Comparison of ENCODE assay signal across 14 cellular contexts in the genomic region with DNA sequence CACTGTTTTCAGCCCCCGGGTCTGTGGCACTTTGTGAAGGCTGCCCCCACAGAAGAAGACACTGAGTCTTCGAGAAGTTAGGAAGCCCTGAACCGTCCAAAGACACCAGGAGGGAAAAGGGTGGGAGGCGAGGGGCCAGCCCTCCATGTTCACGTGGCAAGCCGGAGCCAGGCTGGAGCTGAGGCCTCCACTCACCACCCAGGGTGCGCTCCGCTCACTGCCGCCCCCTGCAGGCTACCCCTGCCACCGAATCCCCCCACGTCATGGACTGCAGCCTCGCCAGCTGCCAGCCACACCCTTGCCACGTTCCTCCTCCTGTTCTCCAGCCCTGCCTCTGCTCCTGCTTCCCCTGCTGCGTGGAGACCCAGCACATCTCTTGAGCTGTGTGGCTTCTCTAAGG. TPM values are rescaled to one million over a fixed set of nuclear protein-coding genes. Genes with fewer than 3 reads are reported as not detected.
DNase-seq lines count a peak whose midpoint lies in the region; ATAC-seq and TF ChIP-seq lines count a peak whose summit lies in the region.
"Had no signal": no experiment of that assay in that cellular context is flagged by ENCODE, and none has a peak within 500 bp of the region (broad histone marks: within the 10 kb centered on the region; RNA-seq: fewer than 3 reads in every experiment).

No MANE protein-coding gene starts in this region.

- H3K4me2 ChIP-seq in OCI-LY1 (ENCODE audit: low read length) = no peak overlapping the region

- DNase-seq in NCI-H82 (lab: John Stamatoyannopoulos, UW) (peak; percentile 41), NCI-H82 treated with DMSO at 0.1 percent for 48 hours (lab: John Stamatoyannopoulos, UW; ENCODE audit: unreplicated experiment) (no peak), iPS-NIHi11 (ENCODE audit: low spot score) (peak; percentile 58), SK-N-DZ (ENCODE audit: low spot score) (no peak)
- DNase-seq in natural killer cell treated with Interleukin-12 subunit alpha and Interleukin-12 subunit beta and Interleukin-15 and Interleukin-18, amount 100 ng/mL, for 72 hours (ENCODE audit: low spot score) = no peak
- DNase-seq: DMS53, mammary epithelial cell, NCI-H1417 treated with DMSO at 0.1 percent for 48 hours, NCI-H446 treated with DMSO at 0.1 percent for 48 hours had no signal

- no peaks in the 10 kb centered on the region for H3F3A ChIP-seq in OCI-LY1 (ENCODE audit: insufficient read depth, low read length)

- no peak overlapping the region for H3K27ac Mint-ChIP-seq in natural killer cell treated with Interleukin-12 subunit alpha and Interleukin-12 subunit beta and Interleukin-15 and Interleukin-18, amount 100 ng/mL, for 72 hours

- peak; percentile 54 for TF ChIP-seq CTCF in GM12874 (IDR thresholded peaks at IDR 0.05; ENCODE audit: insufficient read depth, low read depth, low read length)
- peak; percentile 62 for TF ChIP-seq CTCF in OCI-LY1 (IDR thresholded peaks at IDR 0.05; ENCODE audit: low read length)

- no peak overlapping the region for H3K9ac ChIP-seq in OCI-LY1 (ENCODE audit: low read length)

- H3K36me3 Mint-ChIP-seq in natural killer cell treated with Interleukin-12 subunit alpha and Interleukin-12 subunit beta and Interleukin-15 and Interleukin-18, amount 100 ng/mL, for 72 hours = no peaks in the 10 kb centered on the region

- H3K36me3 ChIP-seq in OCI-LY1 (ENCODE audit: insufficient read depth, low read length) = no peaks in the 10 kb centered on the region; the same call in 1 of the 2 replicates
- H3K36me3 ChIP-seq: HAP-1 had no signal

- peaks cover 3 to 4% of the 10 kb centered on the region in 2 donors for H3K4me1 Mint-ChIP-seq in natural killer cell treated with Interleukin-12 subunit alpha and Interleukin-12 subunit beta and Interleukin-15 and Interleukin-18, amount 100 ng/mL, for 72 hours (ENCODE audit: low read depth in 2 of 2)

- H3K27me3 Mint-ChIP-seq in natural killer cell treated with Interleukin-12 subunit alpha and Interleukin-12 subunit beta and Interleukin-15 and Interleukin-18, amount 100 ng/mL, for 72 hours = peaks cover 14 to 17% of the 10 kb centered on the region in 2 donors

- no peaks in the 10 kb centered on the region for H3K9me2 ChIP-seq in OCI-LY1 (ENCODE audit: low read depth, low read length)

- no peak overlapping the region for H3K27ac ChIP-seq in OCI-LY1 (ENCODE audit: low read depth, low read length, poor library complexity, severe bottlenecking)

- no peaks in the 10 kb centered on the region for H3K79me2 ChIP-seq in OCI-LY1 (ENCODE audit: insufficient read depth, low read length)

- H3K4me3 ChIP-seq in OCI-LY1 (ENCODE audit: low read depth, low read length, poor library complexity, severe bottlenecking) = no peak overlapping the region
- H3K4me3 ChIP-seq: HAP-1 had no signal

- H3K4me3 Mint-ChIP-seq in natural killer cell treated with Interleukin-12 subunit alpha and Interleukin-12 subunit beta and Interleukin-15 and Interleukin-18, amount 100 ng/mL, for 72 hours = no peak overlapping the region

- ATAC-seq in natural killer cell treated with Interleukin-12 subunit alpha and Interleukin-12 subunit beta and Interleukin-15 and Interleukin-18, amount 100 ng/mL, for 72 hours = no peak
- ATAC-seq in HG02610 (IDR thresholded peaks at IDR 0.05; ENCODE audit: unreplicated experiment) = no peak

- no peaks in the 10 kb centered on the region for H3K9me3 Mint-ChIP-seq in natural killer cell treated with Interleukin-12 subunit alpha and Interleukin-12 subunit beta and Interleukin-15 and Interleukin-18, amount 100 ng/mL, for 72 hours

- no peak overlapping the region for H2AFZ ChIP-seq in OCI-LY1 (ENCODE audit: low read length)

- peaks cover 22% of the 10 kb centered on the region for H3K27me3 ChIP-seq in OCI-LY1 (ENCODE audit: insufficient read depth, low read length)

- peaks cover 4% of the 10 kb centered on the region; the same call in 1 of the 2 replicates for H3K9me3 ChIP-seq in OCI-LY1 (ENCODE audit: low read length)
- H3K9me3 ChIP-seq: HAP-1 had no signal

- no peaks in the 10 kb centered on the region for H4K20me1 ChIP-seq in OCI-LY1 (ENCODE audit: insufficient read depth, low read length)

- no peaks in the 10 kb centered on the region for H3K4me1 ChIP-seq in OCI-LY1 (ENCODE audit: insufficient read depth, low read length, severe bottlenecking)
- H3K4me1 ChIP-seq: HAP-1 had no signal

RNA-seq across cellular contexts. Expression of a gene that starts 59.0 kb away (rescaled TPM):
- under 1 TPM in 1 of 2 donors, not detected in 1; 0.07 TPM for total RNA-seq in natural killer cell treated with Interleukin-12 subunit alpha and Interleukin-12 subunit beta and Interleukin-15 and Interleukin-18, amount 100 ng/mL, for 72 hours
- not detected in 2 replicates for polyA plus RNA-seq in SK-N-DZ (2014; cell fraction: cytosol; rRNA removed)
- polyA plus RNA-seq in SK-N-DZ (2014; cell fraction: nucleus; rRNA removed) = not detected in 2 replicates
- total RNA-seq: urinary bladder had no signal
- polyA plus RNA-seq: mammary epithelial cell had no signal

Comparison
In these comparisons a context has a peak if more than half of its experiments do, and no peak if none do; other contexts are left out.
1. DNase-seq: peak in NCI-H82 (single experiment) and iPS-NIHi11 (single experiment); none in NCI-H82 treated with DMSO at 0.1 percent for 48 hours (single experiment), natural killer cell treated with Interleukin-12 subunit alpha and Interleukin-12 subunit beta and Interleukin-15 and Interleukin-18, amount 100 ng/mL, for 72 hours (single experiment) and SK-N-DZ (single experiment).